Comparison of ENCODE assay signal across 23 cellular contexts in genomic region chr18:58088723-58089074, GRCh38. TPM values are rescaled to one million over a fixed set of nuclear protein-coding genes. Genes with fewer than 3 reads are reported as not detected.
A peak's percentile ranks its signal among the peaks of the same experiment; 100 is the strongest.
DNase-seq lines count a peak whose midpoint lies in the region; ATAC-seq and TF ChIP-seq lines count a peak whose summit lies in the region.
"Had no signal": no experiment of that assay in that cellular context is flagged by ENCODE, and none has a peak within 500 bp of the region (broad histone marks: within the 10 kb centered on the region; RNA-seq: fewer than 3 reads in every experiment).

No MANE protein-coding gene starts in this region.

- peaks cover 0 to 4% of the 10 kb centered on the region in 2 donors for H3K27me3 Mint-ChIP-seq in CD4-positive, alpha-beta memory T cell
- H3K27me3 Mint-ChIP-seq: CD4-positive, CD25-positive, alpha-beta regulatory T cell; IgD-negative memory B cell had no signal

- peak; percentile 53 to 81 for ATAC-seq in lower lobe of right lung

- H3K36me3 Mint-ChIP-seq in CD4-positive, alpha-beta memory T cell = no peaks in the 10 kb centered on the region
- H3K36me3 Mint-ChIP-seq: CD4-positive, CD25-positive, alpha-beta regulatory T cell; natural killer cell had no signal

- DNase-seq in DMS53 (lab: John Stamatoyannopoulos, UW) (peak; percentile 80), lower lobe of right lung (no peak), NCI-H510A (lab: John Stamatoyannopoulos, UW) (no peak), NCI-H146 (lab: John Stamatoyannopoulos, UW) (no peak), HT-29 (ENCODE audit: low spot score) (no peak)
- no peak for DNase-seq in CD4-positive, alpha-beta memory T cell
- DNase-seq: activated CD8-positive, alpha-beta T cell treated with anti-CD3 and anti-CD28 coated beads for 36 hours; activated naive CD4-positive, alpha-beta T cell; amniotic stem cell; CD4-positive, CD25-positive, alpha-beta regulatory T cell; cortex of kidney; endodermal cell; MG63; natural killer cell; NCI-H1436; NCI-H2171; NCI-H69; SHP77; stimulated activated CD4-positive, alpha-beta T cell treated with anti-CD3 and anti-CD28 coated beads, Interleukin-12 subunit alpha, Interleukin-12 subunit beta, amount 100 ng/mL, for 4 hours had no signal

- H3K27ac ChIP-seq in C4-2B (peak overlapping the region; percentile 81), VCaP (peak overlapping the region; percentile 86), lower lobe of right lung (peak overlapping the region; percentile 66)
- H3K27ac ChIP-seq in CD4-positive, alpha-beta memory T cell (ENCODE audit: low read depth, low read length) = no peak overlapping the region
- H3K27ac ChIP-seq: right atrium auricular region had no signal

- peaks cover 0 to 9% (median 2%) of the 10 kb centered on the region in 8 donors for H3K9me3 Mint-ChIP-seq in CD4-positive, alpha-beta memory T cell
- H3K9me3 Mint-ChIP-seq: activated CD8-positive, alpha-beta T cell treated with anti-CD3 and anti-CD28 coated beads for 36 hours; endodermal cell; natural killer cell had no signal

- TF ChIP-seq CTCF in C4-2B (conservative IDR thresholded peaks at IDR 0.05) (no peak), VCaP (conservative IDR thresholded peaks at IDR 0.05) (no peak), lower lobe of right lung (IDR thresholded peaks at IDR 0.05) (no peak)

- CTCF ChIA-PET in CD4-positive, alpha-beta memory T cell (lab: Charles Lee; ENCODE audit: partially characterized antibody) = no interaction called here

- no peaks in the 10 kb centered on the region for H3K36me3 ChIP-seq in lower lobe of right lung
- no peaks in the 10 kb centered on the region for H3K36me3 ChIP-seq in CD4-positive, alpha-beta memory T cell (ENCODE audit: insufficient read depth, low read length)
- H3K36me3 ChIP-seq: MG63, right atrium auricular region had no signal

- H3K9me3 ChIP-seq in lower lobe of right lung = no peaks in the 10 kb centered on the region
- H3K9me3 ChIP-seq in CD4-positive, alpha-beta memory T cell (ENCODE audit: control insufficient read depth in 1 of 2, low read length in 2 of 2) = no peaks in the 10 kb centered on the region

- no peak overlapping the region for H3K4me3 ChIP-seq in lower lobe of right lung
- H3K4me3 ChIP-seq in CD4-positive, alpha-beta memory T cell (ENCODE audit: low read length in 2 of 2) = no peak overlapping the region
- H3K4me3 ChIP-seq: MG63, right atrium auricular region had no signal

- H3K4me3 Mint-ChIP-seq in CD4-positive, alpha-beta memory T cell = no peak overlapping the region
- H3K4me3 Mint-ChIP-seq: activated CD8-positive, alpha-beta T cell treated with anti-CD3 and anti-CD28 coated beads for 36 hours; CD4-positive, CD25-positive, alpha-beta regulatory T cell; endodermal cell; IgD-negative memory B cell; natural killer cell had no signal

- POLR2A ChIA-PET in CD4-positive, alpha-beta memory T cell (lab: Charles Lee; ENCODE audit: partially characterized antibody) = no interaction called here

- H3K27me3 ChIP-seq in lower lobe of right lung (ENCODE audit: low read depth) = no peaks in the 10 kb centered on the region
- no peaks in the 10 kb centered on the region for H3K27me3 ChIP-seq in CD4-positive, alpha-beta memory T cell (ENCODE audit: insufficient read depth, low read length)
- H3K27me3 ChIP-seq: MG63, right atrium auricular region had no signal

- no peak overlapping the region for H3K27ac Mint-ChIP-seq in CD4-positive, alpha-beta memory T cell
- H3K27ac Mint-ChIP-seq: activated CD8-positive, alpha-beta T cell treated with anti-CD3 and anti-CD28 coated beads for 36 hours; CD4-positive, CD25-positive, alpha-beta regulatory T cell; IgD-negative memory B cell; natural killer cell had no signal

- H3K4me1 ChIP-seq in lower lobe of right lung = peaks cover 37% of the 10 kb centered on the region
- no peaks in the 10 kb centered on the region for H3K4me1 ChIP-seq in CD4-positive, alpha-beta memory T cell (ENCODE audit: insufficient read depth, low read length)
- H3K4me1 ChIP-seq: right atrium auricular region had no signal

- intact Hi-C loops in lower lobe of right lung (cut with DNase I) = no loop called here
- intact Hi-C loops in CD4-positive, alpha-beta memory T cell (cut with micrococcal nuclease) = no loop called here

- no peaks in the 10 kb centered on the region for H3K4me1 Mint-ChIP-seq in CD4-positive, alpha-beta memory T cell
- H3K4me1 Mint-ChIP-seq: CD4-positive, CD25-positive, alpha-beta regulatory T cell; natural killer cell had no signal

RNA-seq across cellular contexts. Expression of gene NEDD4L, which starts 44.7 kb away (rescaled TPM):
- 203 TPM for total RNA-seq in lower lobe of right lung
- 1 to 10 TPM; 2.8 to 3.5 TPM for total RNA-seq in CD4-positive, alpha-beta memory T cell
- 1 to 10 TPM; 4.0 to 4.1 TPM for polyA plus RNA-seq in CD4-positive, alpha-beta memory T cell
- total RNA-seq in HT-29 (2014; rRNA removed; shearing (Covaris generic)) = 78.2 and 83.9 TPM in 2 replicates

Comparison
In these comparisons a context has a peak if more than half of its experiments do, and no peak if none do; other contexts are left out.
1. RNA of gene NEDD4L, which starts 44.7 kb away (total RNA-seq): 203 TPM in lower lobe of right lung (single experiment) and 78.2 to 83.9 TPM in HT-29; 2.8 to 3.5 TPM in CD4-positive, alpha-beta memory T cell; every median in the first group is over 10 times any median in the second.